Comparison of ENCODE assay signal across 12 cellular contexts in genomic region chr1:50930193-50930592, GRCh38. TPM values are rescaled to one million over a fixed set of nuclear protein-coding genes. Genes with fewer than 3 reads are reported as not detected.
A peak's percentile ranks its signal among the peaks of the same experiment; 100 is the strongest.
DNase-seq lines count a peak whose midpoint lies in the region; ATAC-seq and TF ChIP-seq lines count a peak whose summit lies in the region.
"Had no signal": no experiment of that assay in that cellular context is flagged by ENCODE, and none has a peak within 500 bp of the region (broad histone marks: within the 10 kb centered on the region; RNA-seq: fewer than 3 reads in every experiment).

No MANE protein-coding gene starts in this region.

- ATAC-seq in GM18499 (IDR thresholded peaks at IDR 0.05; ENCODE audit: insufficient read depth, unreplicated experiment) (peak; percentile 67), GM19455 (IDR thresholded peaks at IDR 0.05; ENCODE audit: unreplicated experiment) (peak; percentile 78), HG02981 (IDR thresholded peaks at IDR 0.05; ENCODE audit: unreplicated experiment) (peak; percentile 82)
- peak; percentile 80 for ATAC-seq in activated CD8-positive, alpha-beta T cell treated with anti-CD3 and anti-CD28 coated beads for 36 hours

- no peaks in the 10 kb centered on the region for H3K27me3 Mint-ChIP-seq in activated CD8-positive, alpha-beta T cell treated with anti-CD3 and anti-CD28 coated beads for 36 hours
- no peaks in the 10 kb centered on the region for H3K27me3 Mint-ChIP-seq in type B pancreatic cell

- peaks cover under 1% of the 10 kb centered on the region for H3K9me3 Mint-ChIP-seq in activated CD8-positive, alpha-beta T cell treated with anti-CD3 and anti-CD28 coated beads for 36 hours
- no peaks in the 10 kb centered on the region for H3K9me3 Mint-ChIP-seq in type B pancreatic cell

- CTCF ChIA-PET in activated CD8-positive, alpha-beta T cell treated with anti-CD3 and anti-CD28 coated beads for 36 hours (lab: Charles Lee): interaction anchor here (0.6 to 2.7 kb wide), 27 partner anchors 8 to 263 kb away, joined by 3 to 18 read pairs (median 5); partner anchors contain the start of genes CDKN2C and FAF1

- no peak overlapping the region for H3K4me3 Mint-ChIP-seq in activated CD8-positive, alpha-beta T cell treated with anti-CD3 and anti-CD28 coated beads for 36 hours
- no peak overlapping the region for H3K4me3 Mint-ChIP-seq in type B pancreatic cell
- H3K4me3 Mint-ChIP-seq: nephron had no signal

- intact Hi-C loops in activated CD8-positive, alpha-beta T cell treated with anti-CD3 and anti-CD28 coated beads for 36 hours (cut with micrococcal nuclease): no loop called here

- peaks cover 12% of the 10 kb centered on the region for H3K36me3 Mint-ChIP-seq in activated CD8-positive, alpha-beta T cell treated with anti-CD3 and anti-CD28 coated beads for 36 hours (ENCODE audit: low read depth)
- peaks cover 12% of the 10 kb centered on the region for H3K36me3 Mint-ChIP-seq in type B pancreatic cell

- peaks cover 38% of the 10 kb centered on the region for H3K4me1 Mint-ChIP-seq in activated CD8-positive, alpha-beta T cell treated with anti-CD3 and anti-CD28 coated beads for 36 hours (ENCODE audit: low read depth)
- H3K4me1 Mint-ChIP-seq in type B pancreatic cell (ENCODE audit: unreplicated experiment): no peaks in the 10 kb centered on the region
- H3K4me1 Mint-ChIP-seq: nephron had no signal

- no peak for DNase-seq in activated CD8-positive, alpha-beta T cell treated with anti-CD3 and anti-CD28 coated beads for 36 hours
- no peak for DNase-seq in stimulated activated CD8-positive, alpha-beta memory T cell treated with anti-CD3 and anti-CD28 coated beads, Interleukin-4, amount 100 ng/mL, for 48 hours
- DNase-seq in stimulated activated naive CD4-positive, alpha-beta T cell (lab: John Stamatoyannopoulos, UW): no peak
- no peak for DNase-seq in effector CD4-positive, alpha-beta T cell
- DNase-seq in type B pancreatic cell (ENCODE audit: extremely low spot score, unreplicated experiment): no peak
- DNase-seq: activated CD4-positive, alpha-beta T cell treated with anti-CD3 and anti-CD28 coated beads, Interleukin-2, amount 50 U/mL, for 4 hours; BE2C; NCI-H146 had no signal

- H3K27ac Mint-ChIP-seq in activated CD8-positive, alpha-beta T cell treated with anti-CD3 and anti-CD28 coated beads for 36 hours: no peak overlapping the region
- H3K27ac Mint-ChIP-seq in type B pancreatic cell: no peak overlapping the region
- H3K27ac Mint-ChIP-seq: nephron had no signal

- no peak for TF ChIP-seq CTCF in activated CD8-positive, alpha-beta T cell treated with anti-CD3 and anti-CD28 coated beads for 36 hours (IDR thresholded peaks at IDR 0.05)
- no peak for TF ChIP-seq CTCF in type B pancreatic cell (conservative IDR thresholded peaks at IDR 0.05)

- POLR2A ChIA-PET in activated CD8-positive, alpha-beta T cell treated with anti-CD3 and anti-CD28 coated beads for 36 hours (lab: Charles Lee): interaction anchor here (0.9 to 1.2 kb wide), 3 partner anchors 31 to 47 kb away, joined by 3 read pairs; no protein-coding TSS in a partner anchor

RNA-seq across cellular contexts. Expression of gene FAF1, which starts 29.9 kb away (rescaled TPM):
- 10 to 100 TPM; 82.2 to 87.0 TPM for total RNA-seq in activated CD8-positive, alpha-beta T cell treated with anti-CD3 and anti-CD28 coated beads for 36 hours
- total RNA-seq in type B pancreatic cell (ENCODE audit: low replicate concordance): 49.9 and 60.8 TPM in 2 replicates

RNA-seq across cellular contexts. Expression of gene CDKN2C, which starts 39.9 kb away (rescaled TPM):
- 10 to 100 TPM; 18.4 to 20.7 TPM for total RNA-seq in activated CD8-positive, alpha-beta T cell treated with anti-CD3 and anti-CD28 coated beads for 36 hours
- 1.5 and 2.4 TPM in 2 replicates for total RNA-seq in type B pancreatic cell (ENCODE audit: low replicate concordance)
